In the genomic region with DNA sequence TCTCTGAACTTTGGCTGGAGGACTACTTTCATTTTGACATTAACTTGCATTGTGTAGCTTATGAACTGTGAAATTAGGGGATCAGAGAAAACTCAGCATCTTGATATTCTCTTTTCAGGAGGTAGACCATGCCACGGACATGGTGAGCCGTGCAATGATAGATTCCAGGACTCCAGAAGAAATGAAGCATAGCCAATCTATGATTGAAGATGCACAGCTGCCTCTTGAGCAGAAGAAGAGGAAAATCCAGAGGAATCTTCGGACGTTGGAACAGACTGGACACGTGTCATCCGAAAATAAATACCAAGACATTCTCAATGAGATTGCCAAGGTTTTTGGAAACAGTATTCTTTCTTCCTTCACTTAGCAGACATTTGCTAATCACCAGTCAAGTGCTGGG, we compare ENCODE assay signal across 33 cellular contexts.
"Had no signal": no experiment of that assay in that cellular context is flagged by ENCODE, and none has a peak within 500 bp of the region (broad histone marks: within the 10 kb centered on the region; RNA-seq: fewer than 3 reads in every experiment).

No MANE protein-coding gene starts in this region.

- H3K9me3 ChIP-seq: ascending aorta, body of pancreas, breast epithelium, SJSA1, SK-N-SH had no signal

- DNase-seq: activated CD4-positive, alpha-beta T cell treated with anti-CD3 and anti-CD28 coated beads for 36 hours; activated CD4-positive, alpha-beta T cell treated with anti-CD3 and anti-CD28 coated beads, Interleukin-2, amount 10 ng/mL, durations not matched to agents 7 days and 5 days; activated CD4-positive, alpha-beta T cell treated with anti-CD3 and anti-CD28 coated beads, Interleukin-2, amount 50 U/mL, for 48 hours; activated CD8-positive, alpha-beta T cell treated with anti-CD3 and anti-CD28 coated beads, Interleukin-2, amount 10 ng/mL, durations not matched to agents 7 days and 5 days; activated gamma-delta T cell; activated naive CD4-positive, alpha-beta T cell treated with Interleukin-2 at 50 U/mL for 16 hours; activated naive CD8-positive, alpha-beta T cell treated with anti-CD3 and anti-CD28 coated beads, Interleukin-2, amount 10 ng/mL, durations not matched to agents 7 days and 5 days; activated T-cell treated with anti-CD3 and anti-CD28 coated beads, Interleukin-2, amount 50 U/mL, for 24 hours; amygdala; body of pancreas; MM.1S; MV-4-11; NCI-H1092; NCI-H1436 treated with DMSO at 0.1 percent for 48 hours; NCI-H1694 treated with DMSO at 0.1 percent for 48 hours; NCI-H2029; NCI-H345; NCI-H524 treated with DMSO at 0.1 percent for 48 hours; NCI-H748 treated with DMSO at 0.1 percent for 48 hours; NK-92 treated with Interleukin-12 subunit alpha and Interleukin-12 subunit beta, amount 100 ng/mL, for 24 hours; SHP77; SK-N-SH had no signal

- H3K4me2 ChIP-seq: KMS-11, SK-N-SH had no signal

- H3K27ac Mint-ChIP-seq: activated CD4-positive, alpha-beta T cell treated with anti-CD3 and anti-CD28 coated beads for 36 hours; activated CD4-positive, alpha-beta T cell treated with anti-CD3 and anti-CD28 coated beads, Interleukin-2, amount 10 ng/mL, durations not matched to agents 7 days and 5 days; activated CD8-positive, alpha-beta T cell treated with anti-CD3 and anti-CD28 coated beads, Interleukin-2, amount 10 ng/mL, durations not matched to agents 7 days and 5 days; activated naive CD4-positive, alpha-beta T cell treated with anti-CD3 and anti-CD28 coated beads, Interleukin-2, amount 50 U/mL, for 24 hours; activated naive CD8-positive, alpha-beta T cell treated with anti-CD3 and anti-CD28 coated beads, Interleukin-2, amount 10 ng/mL, durations not matched to agents 7 days and 5 days; activated T-cell treated with anti-CD3 and anti-CD28 coated beads, Interleukin-2, amount 50 U/mL, for 24 hours; activated T-helper 2 cell treated with anti-CD3 and anti-CD28 coated beads, Interferon-gamma antibody, Interleukin-2, Interleukin-4, amounts not matched to agents 10 μg/mL and 5 μg/mL and 100 μg/mL, durations not matched to agents 14 hours and 24 hours and 36 hours; T-helper 1 cell treated with Interleukin-12 subunit alpha and Interleukin-12 subunit beta and Interleukin-4 antibody, amounts not matched to agents 30 μg/mL and 1 μg/mL, for 36 hours; T-helper 2 cell treated with Interferon-gamma antibody and Interleukin-4, amounts not matched to agents 5 μg/mL and 100 μg/mL, for 36 hours; WTC11 had no signal

- H3K27ac ChIP-seq: ascending aorta, body of pancreas, breast epithelium, KMS-11, SJSA1 had no signal

- H3K4me1 ChIP-seq: body of pancreas had no signal

- H3K9me3 Mint-ChIP-seq: activated CD4-positive, alpha-beta T cell treated with anti-CD3 and anti-CD28 coated beads, Interleukin-2, amount 10 ng/mL, durations not matched to agents 7 days and 5 days; activated naive CD4-positive, alpha-beta T cell treated with anti-CD3 and anti-CD28 coated beads, Interleukin-2, amount 50 U/mL, for 24 hours; activated naive CD8-positive, alpha-beta T cell treated with anti-CD3 and anti-CD28 coated beads, Interleukin-2, amount 10 ng/mL, durations not matched to agents 7 days and 5 days; activated T-cell treated with anti-CD3 and anti-CD28 coated beads, Interleukin-2, amount 50 U/mL, for 24 hours; activated T-helper 2 cell treated with anti-CD3 and anti-CD28 coated beads, Interferon-gamma antibody, Interleukin-2, Interleukin-4, amounts not matched to agents 10 μg/mL and 5 μg/mL and 100 μg/mL, durations not matched to agents 14 hours and 24 hours and 36 hours; T-helper 1 cell treated with Interleukin-12 subunit alpha and Interleukin-12 subunit beta and Interleukin-4 antibody, amounts not matched to agents 30 μg/mL and 1 μg/mL, for 36 hours; T-helper 2 cell treated with Interferon-gamma antibody and Interleukin-4, amounts not matched to agents 5 μg/mL and 100 μg/mL, for 36 hours; WTC11 had no signal

- H3K9ac ChIP-seq: KMS-11, SK-N-SH had no signal

- H3K27me3 ChIP-seq: ascending aorta, body of pancreas, breast epithelium, SJSA1 had no signal

- H3K4me1 Mint-ChIP-seq: activated naive CD4-positive, alpha-beta T cell treated with anti-CD3 and anti-CD28 coated beads, Interleukin-2, amount 50 U/mL, for 24 hours; WTC11 had no signal

- H3K4me3 Mint-ChIP-seq: activated CD4-positive, alpha-beta T cell treated with anti-CD3 and anti-CD28 coated beads for 36 hours; activated CD4-positive, alpha-beta T cell treated with anti-CD3 and anti-CD28 coated beads, Interleukin-2, amount 10 ng/mL, durations not matched to agents 7 days and 5 days; activated CD8-positive, alpha-beta T cell treated with anti-CD3 and anti-CD28 coated beads, Interleukin-2, amount 10 ng/mL, durations not matched to agents 7 days and 5 days; activated naive CD4-positive, alpha-beta T cell treated with anti-CD3 and anti-CD28 coated beads, Interleukin-2, amount 50 U/mL, for 24 hours; activated naive CD8-positive, alpha-beta T cell treated with anti-CD3 and anti-CD28 coated beads, Interleukin-2, amount 10 ng/mL, durations not matched to agents 7 days and 5 days; activated T-cell treated with anti-CD3 and anti-CD28 coated beads, Interleukin-2, amount 50 U/mL, for 24 hours; T-helper 1 cell treated with Interleukin-12 subunit alpha and Interleukin-12 subunit beta and Interleukin-4 antibody, amounts not matched to agents 30 μg/mL and 1 μg/mL, for 36 hours; T-helper 2 cell treated with Interferon-gamma antibody and Interleukin-4, amounts not matched to agents 5 μg/mL and 100 μg/mL, for 36 hours; WTC11 had no signal

- H3K27me3 Mint-ChIP-seq: activated CD4-positive, alpha-beta T cell treated with anti-CD3 and anti-CD28 coated beads for 36 hours; activated CD4-positive, alpha-beta T cell treated with anti-CD3 and anti-CD28 coated beads, Interleukin-2, amount 10 ng/mL, durations not matched to agents 7 days and 5 days; activated naive CD4-positive, alpha-beta T cell treated with anti-CD3 and anti-CD28 coated beads, Interleukin-2, amount 50 U/mL, for 24 hours; activated naive CD8-positive, alpha-beta T cell treated with anti-CD3 and anti-CD28 coated beads, Interleukin-2, amount 10 ng/mL, durations not matched to agents 7 days and 5 days; activated T-cell treated with anti-CD3 and anti-CD28 coated beads, Interleukin-2, amount 50 U/mL, for 24 hours had no signal

- H3K36me3 ChIP-seq: ascending aorta, breast epithelium, SJSA1 had no signal

- ATAC-seq: activated CD4-positive, alpha-beta T cell treated with anti-CD3 and anti-CD28 coated beads for 36 hours; activated CD4-positive, CD25-positive, alpha-beta regulatory T cell treated with anti-CD3 and anti-CD28 coated beads, Interleukin-2, amount 50 U/mL, for 24 hours; activated CD8-positive, alpha-beta T cell treated with anti-CD3 and anti-CD28 coated beads, Interleukin-2, amount 10 ng/mL, durations not matched to agents 7 days and 5 days; body of pancreas; Panc1; WTC11 had no signal

- H3K4me3 ChIP-seq: ascending aorta, body of pancreas, breast epithelium, SJSA1 had no signal
